9 cellular contexts compared by ENCODE assay signal in the genomic region with DNA sequence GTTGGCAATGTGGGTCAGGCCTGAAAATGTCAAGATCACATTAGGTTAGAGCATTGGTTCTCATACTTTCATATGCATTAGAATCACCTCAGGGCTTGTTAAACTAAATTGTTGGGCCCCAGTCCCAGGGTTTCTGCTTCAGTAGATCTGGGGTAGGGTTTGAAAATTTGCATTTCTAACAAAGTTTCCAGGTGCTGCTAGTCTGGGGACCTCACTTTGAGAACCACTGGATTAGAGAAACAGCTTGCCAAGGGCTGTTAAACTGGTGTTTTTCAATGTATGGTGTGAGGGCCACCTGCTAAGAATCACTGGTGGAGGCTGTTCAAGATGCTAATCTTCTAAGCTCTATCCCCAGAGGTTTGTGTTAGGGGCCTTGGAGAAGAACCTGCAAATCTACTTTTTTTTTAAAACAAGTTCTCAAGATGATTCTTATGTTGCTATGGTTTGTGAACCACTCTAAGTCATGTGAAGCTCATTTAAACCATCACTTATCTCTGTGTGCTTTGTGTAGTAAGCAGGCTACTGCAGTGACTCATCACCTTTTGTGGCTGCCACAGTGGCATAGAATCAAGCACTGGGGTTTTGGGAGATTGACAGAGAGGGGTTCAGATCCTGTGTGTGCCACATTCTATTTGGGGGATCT.
DNase-seq lines count a peak whose midpoint lies in the region; ATAC-seq, FAIRE-seq and TF ChIP-seq lines count a peak whose summit lies in the region.
"Had no signal": no experiment of that assay in that cellular context is flagged by ENCODE, and none has a peak within 500 bp of the region (broad histone marks: within the 10 kb centered on the region; RNA-seq: fewer than 3 reads in every experiment).

No MANE protein-coding gene starts in this region.

- H3K27me3 ChIP-seq in GM06990 (replicated peaks; ENCODE audit: control insufficient read depth, insufficient read depth, low read length) (no peaks in the 10 kb centered on the region), K562 (ENCODE audit: control insufficient read depth in 2 of 2, insufficient read depth in 2 of 2, low read length in 2 of 2) (no peaks in the 10 kb centered on the region), psoas muscle (ENCODE audit: insufficient read depth in 3 of 3, low read length in 2 of 3) (peaks cover 0 to 2% (median 0%) of the 10 kb centered on the region in 3 donors)

- no peak overlapping the region for H3K4me2 ChIP-seq in K562 (ENCODE audit: insufficient read depth, low read length)

- H3K36me3 ChIP-seq in GM06990 (ENCODE audit: control insufficient read depth, insufficient read depth, low read length) (no peaks in the 10 kb centered on the region; the same call in 1 of the 2 replicates), K562 (ENCODE audit: control insufficient read depth, insufficient read depth, low read length) (no peaks in the 10 kb centered on the region), psoas muscle (ENCODE audit: insufficient read depth in 1 of 2, low read depth in 1 of 2) (no peaks in the 10 kb centered on the region)

- no peaks in the 10 kb centered on the region for H4K20me1 ChIP-seq in K562 (replicated peaks; ENCODE audit: control insufficient read depth, insufficient read depth, low read length)

- no peak overlapping the region for H3K27ac ChIP-seq in K562 (ENCODE audit: extremely low read depth, low read depth, low read length)
- no peak overlapping the region for H3K27ac ChIP-seq in psoas muscle
- H3K27ac ChIP-seq: VCaP had no signal

- in situ Hi-C loops in K562 (cut with MboI) = no loop called here

- H3K4me3 ChIP-seq in GM06990 (replicated peaks; ENCODE audit: low read depth, low read length) (no peak overlapping the region), K562 (no peak overlapping the region), psoas muscle (no peak overlapping the region)

- TF ChIP-seq CTCF in GM06990 (IDR thresholded peaks at IDR 0.05; ENCODE audit: insufficient read depth, low read length, poor library complexity, severe bottlenecking) (no peak), GM20000 (IDR thresholded peaks at IDR 0.05; ENCODE audit: extremely low read depth, missing control alignments) (no peak), K562 (IDR thresholded peaks at IDR 0.05 in 2 of 3, conservative IDR thresholded peaks at IDR 0.05 in 1 of 3; ENCODE audit: insufficient read depth in 2 of 3, low read depth in 1 of 3, low read length in 3 of 3) (no peak), psoas muscle (IDR thresholded peaks at IDR 0.05) (no peak)

- H3K9me3 ChIP-seq in K562 (replicated peaks; ENCODE audit: control insufficient read depth, insufficient read depth, low read depth, low read length) = no peaks in the 10 kb centered on the region
- H3K9me3 ChIP-seq in psoas muscle = no peaks in the 10 kb centered on the region

- H3K9ac ChIP-seq in K562 (ENCODE audit: insufficient read depth in 1 of 2, low read depth in 2 of 2, low read length in 2 of 2) = no peak overlapping the region

- no peaks in the 10 kb centered on the region for H3K79me2 ChIP-seq in K562 (ENCODE audit: control insufficient read depth, insufficient read depth, low read length)

- no peak for FAIRE-seq in K562 (lab: Jason Lieb, UNC)

- TF ChIP-seq RAD21 in K562 (CRISPR knock-in tag; conservative IDR thresholded peaks at IDR 0.05 in 1 of 2, IDR thresholded peaks at IDR 0.05 in 1 of 2) = no peak

- BruUV-seq in K562 (replicated peaks; lab: Mats Ljungman, UMichigan) = no TSS peak

- H3K4me1 ChIP-seq in K562 (replicated peaks in 1 of 2; ENCODE audit: control insufficient read depth in 2 of 2, insufficient read depth in 2 of 2, low read length in 2 of 2) (no peaks in the 10 kb centered on the region), psoas muscle (no peaks in the 10 kb centered on the region)

- DNase-seq in GM06990 (ENCODE audit: extremely low read depth, insufficient read length) (peak; percentile 85), GM20000 (ENCODE audit: low spot score) (peak; percentile 30), K562 (ENCODE audit: extremely low read depth in 1 of 4, low spot score in 3 of 4) (no peak), psoas muscle (no peak), NCI-H82 (lab: John Stamatoyannopoulos, UW) (no peak), NCI-H2227 treated with DMSO at 0.1 percent for 48 hours (lab: John Stamatoyannopoulos, UW) (no peak)
- no peak for DNase-seq in central memory CD4-positive, alpha-beta T cell

- H2AFZ ChIP-seq in K562 (ENCODE audit: low read depth, low read length) = no peak overlapping the region

- CTCF ChIA-PET in K562 (lab: Yijun Ruan, JAX; ENCODE audit: low intra/inter-chr PET ratio) = no interaction called here

- peak; percentile 88 for ATAC-seq in HG03439 (IDR thresholded peaks at IDR 0.05; ENCODE audit: unreplicated experiment)
- no peak for ATAC-seq in K562
- ATAC-seq in psoas muscle = no peak

- no peak for TF ChIP-seq POLR2A in K562 (conservative IDR thresholded peaks at IDR 0.05)

- intact Hi-C loops in K562 (cut with micrococcal nuclease) = no loop called here
- intact Hi-C loops in psoas muscle (cut with DNase I) = no loop called here

- no peaks in the 10 kb centered on the region for H3K9me1 ChIP-seq in K562 (ENCODE audit: control insufficient read depth, insufficient read depth, low read length)

- TF ChIP-seq EP300 in K562 (IDR thresholded peaks at IDR 0.05; ENCODE audit: low read length) = no peak

- POLR2A ChIA-PET in K562 (lab: Yijun Ruan, JAX) = interaction anchor here (0.8 kb wide), 1 partner anchor 30 kb away, joined by 3 read pairs; no protein-coding TSS in a partner anchor

TF ChIP-seq in K562, 482 proteins besides CTCF, POLR2A, EP300 and RAD21:
- TF ChIP-seq, protein P1, sequence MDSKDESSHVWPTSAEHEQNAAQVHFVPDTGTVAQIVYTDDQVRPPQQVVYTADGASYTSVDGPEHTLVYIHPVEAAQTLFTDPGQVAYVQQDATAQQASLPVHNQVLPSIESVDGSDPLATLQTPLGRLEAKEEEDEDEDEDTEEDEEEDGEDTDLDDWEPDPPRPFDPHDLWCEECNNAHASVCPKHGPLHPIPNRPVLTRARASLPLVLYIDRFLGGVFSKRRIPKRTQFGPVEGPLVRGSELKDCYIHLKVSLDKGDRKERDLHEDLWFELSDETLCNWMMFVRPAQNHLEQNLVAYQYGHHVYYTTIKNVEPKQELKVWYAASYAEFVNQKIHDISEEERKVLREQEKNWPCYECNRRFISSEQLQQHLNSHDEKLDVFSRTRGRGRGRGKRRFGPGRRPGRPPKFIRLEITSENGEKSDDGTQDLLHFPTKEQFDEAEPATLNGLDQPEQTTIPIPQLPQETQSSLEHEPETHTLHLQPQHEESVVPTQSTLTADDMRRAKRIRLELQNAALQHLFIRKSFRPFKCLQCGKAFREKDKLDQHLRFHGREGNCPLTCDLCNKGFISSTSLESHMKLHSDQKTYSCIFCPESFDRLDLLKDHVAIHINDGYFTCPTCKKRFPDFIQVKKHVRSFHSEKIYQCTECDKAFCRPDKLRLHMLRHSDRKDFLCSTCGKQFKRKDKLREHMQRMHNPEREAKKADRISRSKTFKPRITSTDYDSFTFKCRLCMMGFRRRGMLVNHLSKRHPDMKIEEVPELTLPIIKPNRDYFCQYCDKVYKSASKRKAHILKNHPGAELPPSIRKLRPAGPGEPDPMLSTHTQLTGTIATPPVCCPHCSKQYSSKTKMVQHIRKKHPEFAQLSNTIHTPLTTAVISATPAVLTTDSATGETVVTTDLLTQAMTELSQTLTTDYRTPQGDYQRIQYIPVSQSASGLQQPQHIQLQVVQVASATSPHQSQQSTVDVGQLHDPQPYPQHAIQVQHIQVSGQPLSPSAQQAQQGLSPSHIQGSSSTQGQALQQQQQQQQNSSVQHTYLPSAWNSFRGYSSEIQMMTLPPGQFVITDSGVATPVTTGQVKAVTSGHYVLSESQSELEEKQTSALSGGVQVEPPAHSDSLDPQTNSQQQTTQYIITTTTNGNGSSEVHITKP (IDR thresholded peaks at IDR 0.05; ENCODE audit: partially characterized antibody) = no peak
- peak; percentile 39; the same call in 1 of the 2 replicates for TF ChIP-seq MAFG (tag; conservative IDR thresholded peaks at IDR 0.05)

Comparison
In these comparisons a context has a peak if more than half of its experiments do, and no peak if none do; other contexts are left out.
1. DNase-seq: peak in GM06990 (single experiment) and GM20000 (single experiment); none in K562 (0 of 4), psoas muscle (0 of 2), NCI-H82 (single experiment), central memory CD4-positive, alpha-beta T cell (single experiment) and NCI-H2227 treated with DMSO at 0.1 percent for 48 hours (single experiment).